Comparison of ENCODE assay signal across 9 cellular contexts in genomic region chrX:49876750-49877149, GRCh38. TPM values are rescaled to one million over a fixed set of nuclear protein-coding genes. Genes with fewer than 3 reads are reported as not detected.
A peak's percentile ranks its signal among the peaks of the same experiment; 100 is the strongest.
DNase-seq lines count a peak whose midpoint lies in the region; ATAC-seq, FAIRE-seq and TF ChIP-seq lines count a peak whose summit lies in the region.
"Had no signal": no experiment of that assay in that cellular context is flagged by ENCODE, and none has a peak within 500 bp of the region (broad histone marks: within the 10 kb centered on the region; RNA-seq: fewer than 3 reads in every experiment).

No MANE protein-coding gene starts in this region.

- no peaks in the 10 kb centered on the region for H3K27me3 Mint-ChIP-seq in CD4-positive, CD25-positive, alpha-beta regulatory T cell
- no peaks in the 10 kb centered on the region for H3K27me3 Mint-ChIP-seq in chondrocyte (ENCODE audit: low read depth)
- H3K27me3 Mint-ChIP-seq in nephron progenitor cell (ENCODE audit: low read depth, poor library complexity) = peaks cover 9% of the 10 kb centered on the region
- no peaks in the 10 kb centered on the region for H3K27me3 Mint-ChIP-seq in activated CD8-positive, alpha-beta memory T cell treated with anti-CD3 and anti-CD28 coated beads, Interleukin-2, amount 10 ng/mL, durations not matched to agents 7 days and 5 days

- no peaks in the 10 kb centered on the region for H3K9me3 ChIP-seq in CD4-positive, CD25-positive, alpha-beta regulatory T cell (ENCODE audit: control insufficient read depth in 2 of 2, low read length in 2 of 2)

- no peak for TF ChIP-seq POLR2A in GM12891 (IDR thresholded peaks at IDR 0.05; ENCODE audit: low read depth, low read length)

- peak; percentile 78 for TF ChIP-seq CTCF in chondrocyte (IDR thresholded peaks at IDR 0.05)
- peak; percentile 45 for TF ChIP-seq CTCF in nephron progenitor cell (IDR thresholded peaks at IDR 0.05)

- ATAC-seq in CD4-positive, CD25-positive, alpha-beta regulatory T cell (ENCODE audit: low read depth in 2 of 2) = no peak
- ATAC-seq in HG03432 (IDR thresholded peaks at IDR 0.05; ENCODE audit: unreplicated experiment) (no peak), HG02642 (IDR thresholded peaks at IDR 0.05; ENCODE audit: poor library complexity, unreplicated experiment) (no peak)
- no peak for ATAC-seq in activated CD8-positive, alpha-beta memory T cell treated with anti-CD3 and anti-CD28 coated beads, Interleukin-2, amount 10 ng/mL, durations not matched to agents 7 days and 5 days

- H3K27ac ChIP-seq in CD4-positive, CD25-positive, alpha-beta regulatory T cell (ENCODE audit: insufficient read depth, low read length, poor library complexity, severe bottlenecking) = peak overlapping the region; percentile 1

- peak overlapping the region; percentile 41 to 96 (median 66) for H3K4me3 Mint-ChIP-seq in CD4-positive, CD25-positive, alpha-beta regulatory T cell
- no peak overlapping the region for H3K4me3 Mint-ChIP-seq in chondrocyte (ENCODE audit: unreplicated experiment)
- no peak overlapping the region for H3K4me3 Mint-ChIP-seq in nephron progenitor cell
- H3K4me3 Mint-ChIP-seq in activated CD8-positive, alpha-beta memory T cell treated with anti-CD3 and anti-CD28 coated beads, Interleukin-2, amount 10 ng/mL, durations not matched to agents 7 days and 5 days = no peak overlapping the region

- peaks cover 11% of the 10 kb centered on the region for H3K4me1 ChIP-seq in CD4-positive, CD25-positive, alpha-beta regulatory T cell (ENCODE audit: control insufficient read depth, insufficient read depth, low read length, poor library complexity, severe bottlenecking)

- no peaks in the 10 kb centered on the region for H3K36me3 ChIP-seq in CD4-positive, CD25-positive, alpha-beta regulatory T cell (ENCODE audit: control insufficient read depth, insufficient read depth, low read length)

- peak; percentile 5 to 60 (median 37) for DNase-seq in CD4-positive, CD25-positive, alpha-beta regulatory T cell
- DNase-seq in GM12891 (ENCODE audit: insufficient read length, low spot score) (peak; percentile 22), NCI-H345 treated with DMSO at 0.1 percent for 48 hours (lab: John Stamatoyannopoulos, UW; ENCODE audit: unreplicated experiment) (peak; percentile 39), chondrocyte (ENCODE audit: low spot score) (no peak), nephron progenitor cell (no peak)
- no peak for DNase-seq in activated CD8-positive, alpha-beta memory T cell treated with anti-CD3 and anti-CD28 coated beads, Interleukin-2, amount 10 ng/mL, durations not matched to agents 7 days and 5 days

- CTCF ChIA-PET in activated CD8-positive, alpha-beta memory T cell treated with anti-CD3 and anti-CD28 coated beads, Interleukin-2, amount 10 ng/mL, durations not matched to agents 7 days and 5 days (lab: Charles Lee) = interaction anchor here (1.4 kb wide), 1 partner anchor 39 kb away, joined by 4 read pairs; no protein-coding TSS in a partner anchor

- no peak overlapping the region for H3K4me3 ChIP-seq in CD4-positive, CD25-positive, alpha-beta regulatory T cell (ENCODE audit: low read depth, low read length)

- peak overlapping the region in 1 of 3 donors; percentile 73 for H3K27ac Mint-ChIP-seq in CD4-positive, CD25-positive, alpha-beta regulatory T cell
- no peak overlapping the region for H3K27ac Mint-ChIP-seq in chondrocyte (ENCODE audit: unreplicated experiment)
- H3K27ac Mint-ChIP-seq in nephron progenitor cell = no peak overlapping the region
- no peak overlapping the region for H3K27ac Mint-ChIP-seq in activated CD8-positive, alpha-beta memory T cell treated with anti-CD3 and anti-CD28 coated beads, Interleukin-2, amount 10 ng/mL, durations not matched to agents 7 days and 5 days

- no peaks in the 10 kb centered on the region for H3K27me3 ChIP-seq in CD4-positive, CD25-positive, alpha-beta regulatory T cell (ENCODE audit: control insufficient read depth, insufficient read depth, low read length)

- peaks cover 0 to 30% (median 8%) of the 10 kb centered on the region in 4 donors for H3K4me1 Mint-ChIP-seq in CD4-positive, CD25-positive, alpha-beta regulatory T cell
- H3K4me1 Mint-ChIP-seq in chondrocyte (ENCODE audit: low read depth) (peaks cover 9% of the 10 kb centered on the region), nephron progenitor cell (peaks cover 25% of the 10 kb centered on the region)
- H3K4me1 Mint-ChIP-seq in activated CD8-positive, alpha-beta memory T cell treated with anti-CD3 and anti-CD28 coated beads, Interleukin-2, amount 10 ng/mL, durations not matched to agents 7 days and 5 days = peaks cover 17% of the 10 kb centered on the region

- FAIRE-seq in GM12891 (lab: Jason Lieb, UNC) = no peak

- H3K9me3 Mint-ChIP-seq in CD4-positive, CD25-positive, alpha-beta regulatory T cell = no peaks in the 10 kb centered on the region
- H3K9me3 Mint-ChIP-seq in chondrocyte (ENCODE audit: low read depth) (peaks cover 7% of the 10 kb centered on the region), nephron progenitor cell (peaks cover 42% of the 10 kb centered on the region)
- H3K9me3 Mint-ChIP-seq in activated CD8-positive, alpha-beta memory T cell treated with anti-CD3 and anti-CD28 coated beads, Interleukin-2, amount 10 ng/mL, durations not matched to agents 7 days and 5 days (ENCODE audit: low read depth) = no peaks in the 10 kb centered on the region

- H3K36me3 Mint-ChIP-seq in CD4-positive, CD25-positive, alpha-beta regulatory T cell = no peaks in the 10 kb centered on the region
- H3K36me3 Mint-ChIP-seq in chondrocyte (ENCODE audit: low read depth) = peaks cover 2% of the 10 kb centered on the region
- peaks cover 18% of the 10 kb centered on the region for H3K36me3 Mint-ChIP-seq in nephron progenitor cell (ENCODE audit: low read depth)
- H3K36me3 Mint-ChIP-seq in activated CD8-positive, alpha-beta memory T cell treated with anti-CD3 and anti-CD28 coated beads, Interleukin-2, amount 10 ng/mL, durations not matched to agents 7 days and 5 days = no peaks in the 10 kb centered on the region

TF ChIP-seq in GM12891, 5 proteins besides CTCF, POLR2A, EP300 and RAD21:
- TF ChIP-seq SPI1 (IDR thresholded peaks at IDR 0.05; ENCODE audit: low read depth, low read length) (no peak), TAF1 (IDR thresholded peaks at IDR 0.05; ENCODE audit: low read depth, low read length) (no peak), PAX5 (IDR thresholded peaks at IDR 0.05; ENCODE audit: insufficient read depth, low read length, severe bottlenecking) (no peak), POLR2AphosphoS5 (IDR thresholded peaks at IDR 0.05; ENCODE audit: low read depth, low read length) (no peak), POU2F2 (IDR thresholded peaks at IDR 0.05; ENCODE audit: low read depth, low read length) (no peak)

RNA-seq across cellular contexts. Expression of gene USP27X, which starts 2.5 kb away (rescaled TPM):
- 2.2 TPM for total RNA-seq in CD4-positive, CD25-positive, alpha-beta regulatory T cell
- under 1 TPM; 0.21 to 0.79 (median 0.40) TPM for polyA plus RNA-seq in CD4-positive, CD25-positive, alpha-beta regulatory T cell
- 0.68 TPM for polyA plus RNA-seq in GM12891 (2012; ENCODE audit: low read depth, missing spikeins)
- total RNA-seq in chondrocyte = 2.8 to 3.4 TPM (median 3.2 TPM) in 3 replicates
- total RNA-seq in activated CD8-positive, alpha-beta memory T cell treated with anti-CD3 and anti-CD28 coated beads, Interleukin-2, amount 10 ng/mL, durations not matched to agents 7 days and 5 days = 1 to 10 TPM; 1.0 to 1.7 TPM

RNA-seq across cellular contexts. Expression of gene CLCN5, which starts 45.6 kb away (rescaled TPM):
- 1.3 TPM for total RNA-seq in CD4-positive, CD25-positive, alpha-beta regulatory T cell
- under 1 TPM; 0.05 to 0.99 (median 0.43) TPM for polyA plus RNA-seq in CD4-positive, CD25-positive, alpha-beta regulatory T cell
- 0.42 TPM for polyA plus RNA-seq in GM12891 (2012; ENCODE audit: low read depth, missing spikeins)
- total RNA-seq in chondrocyte = 11.8 to 17.9 TPM (median 12.4 TPM) in 3 replicates
- total RNA-seq in activated CD8-positive, alpha-beta memory T cell treated with anti-CD3 and anti-CD28 coated beads, Interleukin-2, amount 10 ng/mL, durations not matched to agents 7 days and 5 days = 1 to 10 TPM; 4.0 to 5.3 TPM

RNA-seq across cellular contexts. Expression of gene PAGE4, which starts 47.6 kb away (rescaled TPM):
- not detected for total RNA-seq in CD4-positive, CD25-positive, alpha-beta regulatory T cell
- not detected for polyA plus RNA-seq in CD4-positive, CD25-positive, alpha-beta regulatory T cell
- polyA plus RNA-seq in GM12891 (2012; ENCODE audit: low read depth, missing spikeins) = not detected
- not detected in 3 replicates for total RNA-seq in chondrocyte
- not detected for total RNA-seq in activated CD8-positive, alpha-beta memory T cell treated with anti-CD3 and anti-CD28 coated beads, Interleukin-2, amount 10 ng/mL, durations not matched to agents 7 days and 5 days
- total RNA-seq: T-helper 1 cell treated with Interleukin-12 subunit alpha and Interleukin-12 subunit beta and Interleukin-4 antibody, amounts not matched to agents 30 ng/mL and 1 ng/mL, for 36 hours had no signal

Comparison
In these comparisons a context has a peak if more than half of its experiments do, and no peak if none do; other contexts are left out.
1. DNase-seq: peak in CD4-positive, CD25-positive, alpha-beta regulatory T cell (3 of 3), GM12891 (single experiment) and NCI-H345 treated with DMSO at 0.1 percent for 48 hours (single experiment); none in chondrocyte (single experiment), nephron progenitor cell (single experiment) and activated CD8-positive, alpha-beta memory T cell treated with anti-CD3 and anti-CD28 coated beads, Interleukin-2, amount 10 ng/mL, durations not matched to agents 7 days and 5 days (single experiment).
2. H3K4me3 Mint-ChIP-seq: peak in CD4-positive, CD25-positive, alpha-beta regulatory T cell (4 of 4); none in chondrocyte (single experiment), nephron progenitor cell (single experiment) and activated CD8-positive, alpha-beta memory T cell treated with anti-CD3 and anti-CD28 coated beads, Interleukin-2, amount 10 ng/mL, durations not matched to agents 7 days and 5 days (single experiment).